Comparison of ENCODE assay signal across 4 cellular contexts in genomic region chr4:129498626-129499025, GRCh38.
"Had no signal": no experiment of that assay in that cellular context is flagged by ENCODE, and none has a peak within 500 bp of the region (broad histone marks: within the 10 kb centered on the region; RNA-seq: fewer than 3 reads in every experiment).

No MANE protein-coding gene starts in this region.

- H3K4me2 ChIP-seq: GM23338 had no signal

- ATAC-seq: GM23338 had no signal

- DNase-seq: H9, HCEC 1CT, IMR-90 had no signal

- H3K4me3 ChIP-seq: GM23338 had no signal

- H2AFZ ChIP-seq: GM23338 had no signal
